Comparison of ENCODE assay signal across 7 cellular contexts in the genomic region with DNA sequence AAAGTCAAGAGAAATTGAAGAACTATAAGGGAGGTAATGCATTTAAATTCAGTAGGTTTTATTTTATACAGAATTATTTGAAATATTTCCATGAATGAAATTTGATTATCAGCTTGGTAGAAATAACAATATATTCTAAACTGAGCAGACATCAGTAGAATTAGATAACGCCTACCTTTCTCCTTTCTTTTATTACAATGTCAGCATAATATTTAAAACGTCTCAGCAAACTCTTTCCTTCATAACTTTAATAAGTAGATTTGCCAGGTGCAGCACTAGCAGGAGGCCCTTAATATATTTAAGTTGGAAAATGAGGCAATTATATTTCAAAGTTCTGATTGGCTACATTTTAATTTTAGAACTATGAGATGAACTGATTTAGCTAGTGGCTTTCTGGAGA.
"Had no signal": no experiment of that assay in that cellular context is flagged by ENCODE, and none has a peak within 500 bp of the region (broad histone marks: within the 10 kb centered on the region; RNA-seq: fewer than 3 reads in every experiment).

No MANE protein-coding gene starts in this region.

- DNase-seq: H9, HCEC 1CT, KG1 had no signal

- FAIRE-seq: H1, H54 had no signal

- ATAC-seq: GM23338 had no signal

- H3K4me2 ChIP-seq: GM23338 had no signal

- H3K27ac ChIP-seq: HL-60 had no signal

- H3K4me3 ChIP-seq: GM23338 had no signal

- H2AFZ ChIP-seq: GM23338 had no signal
